8 cellular contexts compared by ENCODE assay signal in the genomic region with DNA sequence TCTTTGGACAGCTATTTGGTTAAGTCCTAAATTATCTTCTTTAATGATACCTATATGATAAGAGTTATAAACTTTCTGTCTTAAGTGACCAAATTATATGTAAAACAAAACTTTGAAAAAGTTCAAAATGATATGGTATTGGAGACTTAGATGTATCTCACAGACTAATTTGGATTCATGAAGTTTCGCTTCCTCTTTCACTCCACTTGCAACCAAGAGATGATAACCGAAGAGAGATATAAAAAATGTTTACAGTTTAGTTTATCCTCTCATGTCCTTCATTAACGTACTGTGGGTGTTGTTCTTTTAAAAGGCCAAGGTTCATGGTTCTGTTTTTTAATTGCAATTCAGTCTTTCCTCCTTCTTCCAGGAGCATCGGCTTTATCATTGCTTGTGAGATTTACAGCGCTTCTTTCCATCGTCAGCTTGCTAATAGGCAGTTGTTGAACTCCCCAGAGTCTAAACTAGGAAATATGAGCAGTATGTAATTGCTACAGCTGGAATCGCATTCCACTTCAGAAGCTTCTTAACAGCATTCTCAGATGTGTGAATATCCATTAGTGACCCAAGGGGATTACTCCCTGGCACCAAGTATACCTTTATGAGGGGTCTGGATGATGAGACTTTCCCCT.
DNase-seq lines count a peak whose midpoint lies in the region; ATAC-seq and TF ChIP-seq lines count a peak whose summit lies in the region.

No MANE protein-coding gene starts in this region.

- H2AFZ ChIP-seq in mesenchymal stem cell (ENCODE audit: low read depth, low read length): no peak overlapping the region

- H4K91ac ChIP-seq in mesenchymal stem cell (ENCODE audit: low read length): no peak overlapping the region

- H3K9me3 Mint-ChIP-seq in endodermal cell: peaks cover 4% of the 10 kb centered on the region

- H3K9me3 ChIP-seq in mesenchymal stem cell (ENCODE audit: control insufficient read depth, low read length): no peaks in the 10 kb centered on the region
- H3K9me3 ChIP-seq in WERI-Rb-1 (ENCODE audit: severe bottlenecking): peaks cover 3% of the 10 kb centered on the region
- peaks cover 4% of the 10 kb centered on the region for H3K9me3 ChIP-seq in endodermal cell (ENCODE audit: control insufficient read depth, low read length)

- no peak overlapping the region for H2BK5ac ChIP-seq in mesenchymal stem cell (ENCODE audit: low read depth, low read length, poor library complexity, severe bottlenecking)

- H3K4me3 ChIP-seq in mesenchymal stem cell (ENCODE audit: insufficient read depth in 1 of 2, low read depth in 1 of 2, low read length in 2 of 2) (peak overlapping the region in 1 of 2 experiments; percentile 44), WERI-Rb-1 (ENCODE audit: low read depth, low read length) (no peak overlapping the region), endodermal cell (ENCODE audit: low read length) (no peak overlapping the region)

- no peak overlapping the region for H4K8ac ChIP-seq in mesenchymal stem cell (ENCODE audit: low read length)

- TF ChIP-seq CTCF in WERI-Rb-1 (IDR thresholded peaks at IDR 0.05; ENCODE audit: low read depth, low read length) (no peak), endodermal cell (conservative IDR thresholded peaks at IDR 0.05) (no peak)

- H3K27ac Mint-ChIP-seq in endodermal cell: no peak overlapping the region

- H3K14ac ChIP-seq in mesenchymal stem cell (ENCODE audit: low read length in 2 of 2): no peak overlapping the region

- H3K9ac ChIP-seq in mesenchymal stem cell (ENCODE audit: low read length) (peak overlapping the region; percentile 58), endodermal cell (ENCODE audit: extremely low read depth, low read length, poor library complexity, severe bottlenecking) (no peak overlapping the region)

- no peak overlapping the region for H2BK15ac ChIP-seq in mesenchymal stem cell (ENCODE audit: low read depth, poor library complexity, severe bottlenecking)

- no peak overlapping the region for H3K27ac ChIP-seq in mesenchymal stem cell (ENCODE audit: low read length, poor library complexity, severe bottlenecking)
- no peak overlapping the region for H3K27ac ChIP-seq in WERI-Rb-1
- no peak overlapping the region for H3K27ac ChIP-seq in endodermal cell (ENCODE audit: low read depth, low read length)

- H3K23ac ChIP-seq in mesenchymal stem cell (ENCODE audit: low read length in 2 of 2): no peak overlapping the region

- H3K27me3 ChIP-seq in mesenchymal stem cell (ENCODE audit: control insufficient read depth in 1 of 2, insufficient read depth in 1 of 2, low read length in 2 of 2) (no peaks in the 10 kb centered on the region), WERI-Rb-1 (ENCODE audit: insufficient read depth, low read depth, severe bottlenecking) (no peaks in the 10 kb centered on the region), endodermal cell (ENCODE audit: control insufficient read depth, insufficient read depth, low read length, poor library complexity, severe bottlenecking) (no peaks in the 10 kb centered on the region)

- no peaks in the 10 kb centered on the region for H3K36me3 ChIP-seq in mesenchymal stem cell (ENCODE audit: control insufficient read depth in 1 of 2, insufficient read depth in 2 of 2, low read depth in 1 of 2, low read length in 2 of 2)
- H3K36me3 ChIP-seq in WERI-Rb-1: no peaks in the 10 kb centered on the region
- no peaks in the 10 kb centered on the region for H3K36me3 ChIP-seq in endodermal cell (ENCODE audit: control insufficient read depth, insufficient read depth, low read length)

- H2BK120ac ChIP-seq in mesenchymal stem cell (ENCODE audit: low read depth, low read length): no peak overlapping the region

- H3K27me3 Mint-ChIP-seq in endodermal cell (ENCODE audit: insufficient read depth): no peaks in the 10 kb centered on the region

- H3K36me3 Mint-ChIP-seq in endodermal cell (ENCODE audit: low read depth): no peaks in the 10 kb centered on the region

- ATAC-seq in GM18907 (IDR thresholded peaks at IDR 0.05; ENCODE audit: unreplicated experiment): peak; percentile 88
- ATAC-seq in HG02981 (IDR thresholded peaks at IDR 0.05; ENCODE audit: unreplicated experiment): peak; percentile 78

- H3K4me2 ChIP-seq in mesenchymal stem cell (ENCODE audit: low read length, poor library complexity, severe bottlenecking): no peak overlapping the region

- no peak overlapping the region for H2BK12ac ChIP-seq in mesenchymal stem cell (ENCODE audit: low read length in 2 of 2)

- no peak overlapping the region for H2AK5ac ChIP-seq in mesenchymal stem cell (ENCODE audit: low read length, severe bottlenecking)

- H3K4ac ChIP-seq in mesenchymal stem cell (ENCODE audit: low read depth in 1 of 2, low read length in 2 of 2): no peak overlapping the region

- no peaks in the 10 kb centered on the region for H3K79me1 ChIP-seq in mesenchymal stem cell (replicated peaks; ENCODE audit: low read length, poor library complexity, severe bottlenecking)

- H3K4me1 Mint-ChIP-seq in endodermal cell: peaks cover 1% of the 10 kb centered on the region

- WGBS in mesenchymal stem cell: 0% methylated on average over 5 of the region's 7 CpGs
- WGBS in endodermal cell (ENCODE audit: insufficient coverage in 1 of 2, insufficient read length in 1 of 2), 2 experiments: 95 to 100% methylated on average over 3 to 7 of the region's 7 CpGs

- peak overlapping the region in 1 of 2 experiments; percentile 82 for H3K18ac ChIP-seq in mesenchymal stem cell (ENCODE audit: low read depth in 1 of 2, low read length in 2 of 2)

- H3K4me3 Mint-ChIP-seq in endodermal cell: no peak overlapping the region

- H3K4me1 ChIP-seq in mesenchymal stem cell (ENCODE audit: control insufficient read depth, insufficient read depth, low read depth, low read length) (no peaks in the 10 kb centered on the region), endodermal cell (ENCODE audit: control insufficient read depth, insufficient read depth, low read length) (no peaks in the 10 kb centered on the region)

- DNase-seq in NCI-H82 treated with DMSO at 0.1 percent for 48 hours (lab: John Stamatoyannopoulos, UW; ENCODE audit: unreplicated experiment): peak; percentile 56
- DNase-seq in mesenchymal stem cell: peak; percentile 86
- no peak for DNase-seq in WERI-Rb-1
- no peak for DNase-seq in stimulated activated CD4-positive, alpha-beta T cell treated with anti-CD3 and anti-CD28 coated beads, Interleukin-4, amount 100 ng/mL, for 4 hours
- no peak for DNase-seq in activated CD4-positive, CD25-positive, alpha-beta regulatory T cell treated with anti-CD3 and anti-CD28 coated beads, Interleukin-2, amount 50 U/mL, for 72 hours
- DNase-seq in endodermal cell: no peak

Comparison
In these comparisons a context has a peak if more than half of its experiments do, and no peak if none do; other contexts are left out.
1. DNase-seq: peak in NCI-H82 treated with DMSO at 0.1 percent for 48 hours (single experiment) and mesenchymal stem cell (single experiment); none in WERI-Rb-1 (single experiment), stimulated activated CD4-positive, alpha-beta T cell treated with anti-CD3 and anti-CD28 coated beads, Interleukin-4, amount 100 ng/mL, for 4 hours (0 of 2), activated CD4-positive, CD25-positive, alpha-beta regulatory T cell treated with anti-CD3 and anti-CD28 coated beads, Interleukin-2, amount 50 U/mL, for 72 hours (single experiment) and endodermal cell (single experiment).